ENCODE assay signal across 8 cellular contexts in genomic region chr6:10838794-10839333, GRCh38. TPM values are rescaled to one million over a fixed set of nuclear protein-coding genes. Genes with fewer than 3 reads are reported as not detected.
A peak's percentile ranks its signal among the peaks of the same experiment; 100 is the strongest.
DNase-seq lines count a peak whose midpoint lies in the region; ATAC-seq and TF ChIP-seq lines count a peak whose summit lies in the region.

No MANE protein-coding gene starts in this region.

- no peak overlapping the region for H3K27ac ChIP-seq in stomach smooth muscle (ENCODE audit: low read length)

- peaks cover 2% of the 10 kb centered on the region for H3K36me3 Mint-ChIP-seq in activated T-helper 2 cell treated with anti-CD3 and anti-CD28 coated beads, Interferon-gamma antibody, Interleukin-2, Interleukin-4, amounts not matched to agents 10 μg/mL and 5 μg/mL and 100 μg/mL, durations not matched to agents 14 hours and 24 hours and 36 hours (ENCODE audit: low read depth)

- H3K9ac ChIP-seq in stomach smooth muscle (ENCODE audit: low read length in 2 of 2) = no peak overlapping the region

- H3K4me1 ChIP-seq in stomach smooth muscle (ENCODE audit: control insufficient read depth, insufficient read depth, low read length) = peaks cover 9% of the 10 kb centered on the region

- peak overlapping the region; percentile 98 for H3K27ac Mint-ChIP-seq in activated T-helper 2 cell treated with anti-CD3 and anti-CD28 coated beads, Interferon-gamma antibody, Interleukin-2, Interleukin-4, amounts not matched to agents 10 μg/mL and 5 μg/mL and 100 μg/mL, durations not matched to agents 14 hours and 24 hours and 36 hours

- DNase-seq in GM10266 (ENCODE audit: extremely low spot score) (peak; percentile 70), kidney epithelial cell (ENCODE audit: low read depth) (no peak), activated gamma-delta T cell (lab: John Stamatoyannopoulos, UW) (no peak), NCI-H2227 (lab: John Stamatoyannopoulos, UW; ENCODE audit: unreplicated experiment) (no peak)
- DNase-seq in activated T-helper 2 cell treated with anti-CD3 and anti-CD28 coated beads, Interferon-gamma antibody, Interleukin-2, Interleukin-4, amounts not matched to agents 10 μg/mL and 5 μg/mL and 100 μg/mL, durations not matched to agents 14 hours and 24 hours and 36 hours (ENCODE audit: low spot score) = no peak

- H3K9me3 ChIP-seq in stomach smooth muscle (ENCODE audit: control insufficient read depth in 2 of 2, low read length in 2 of 2) = no peaks in the 10 kb centered on the region

- H3K27me3 ChIP-seq in kidney epithelial cell (ENCODE audit: control insufficient read depth, insufficient read depth, low read length) (no peaks in the 10 kb centered on the region), stomach smooth muscle (ENCODE audit: control insufficient read depth in 1 of 2, insufficient read depth in 2 of 2, low read length in 2 of 2) (peaks cover 18 to 29% of the 10 kb centered on the region in 2 donors)

- no peaks in the 10 kb centered on the region for H3K36me3 ChIP-seq in kidney epithelial cell (ENCODE audit: control insufficient read depth, insufficient read depth, low read length)
- no peaks in the 10 kb centered on the region for H3K36me3 ChIP-seq in stomach smooth muscle (ENCODE audit: control insufficient read depth in 2 of 2, insufficient read depth in 2 of 2, low read length in 2 of 2)

- no peak for TF ChIP-seq CTCF in GM10266 (IDR thresholded peaks at IDR 0.05; ENCODE audit: control insufficient read depth, insufficient read depth, low read depth, missing control alignments)
- TF ChIP-seq CTCF in kidney epithelial cell (IDR thresholded peaks at IDR 0.05; ENCODE audit: insufficient read depth, low read length, poor library complexity, severe bottlenecking) = no peak

- H3K4me3 ChIP-seq in kidney epithelial cell (ENCODE audit: low read depth, low read length) = peak overlapping the region; percentile 83
- H3K4me3 ChIP-seq in stomach smooth muscle (ENCODE audit: low read length in 2 of 2) = peak overlapping the region; percentile 51 to 75

- intact Hi-C loops in activated T-helper 2 cell treated with anti-CD3 and anti-CD28 coated beads, Interferon-gamma antibody, Interleukin-2, Interleukin-4, amounts not matched to agents 10 μg/mL and 5 μg/mL and 100 μg/mL, durations not matched to agents 14 hours and 24 hours and 36 hours (cut with micrococcal nuclease) = loop anchor here (1.0 to 5.0 kb wide), 6 partner anchors 92 to 434 kb away; partner anchors contain the start of genes C6orf52, PAK1IP1, SMIM13 and TMEM14B

- peak; percentile 67 for ATAC-seq in GM21381 (IDR thresholded peaks at IDR 0.05; ENCODE audit: unreplicated experiment)
- peak; percentile 80 for ATAC-seq in HG03571 (IDR thresholded peaks at IDR 0.05; ENCODE audit: unreplicated experiment)

- H3K27me3 Mint-ChIP-seq in activated T-helper 2 cell treated with anti-CD3 and anti-CD28 coated beads, Interferon-gamma antibody, Interleukin-2, Interleukin-4, amounts not matched to agents 10 μg/mL and 5 μg/mL and 100 μg/mL, durations not matched to agents 14 hours and 24 hours and 36 hours (ENCODE audit: low read depth) = peaks cover 25% of the 10 kb centered on the region

- H3K4me3 Mint-ChIP-seq in activated T-helper 2 cell treated with anti-CD3 and anti-CD28 coated beads, Interferon-gamma antibody, Interleukin-2, Interleukin-4, amounts not matched to agents 10 μg/mL and 5 μg/mL and 100 μg/mL, durations not matched to agents 14 hours and 24 hours and 36 hours (ENCODE audit: low read depth) = peak overlapping the region; percentile 77

- peaks cover 5% of the 10 kb centered on the region for H3K9me3 Mint-ChIP-seq in activated T-helper 2 cell treated with anti-CD3 and anti-CD28 coated beads, Interferon-gamma antibody, Interleukin-2, Interleukin-4, amounts not matched to agents 10 μg/mL and 5 μg/mL and 100 μg/mL, durations not matched to agents 14 hours and 24 hours and 36 hours

- peaks cover 21% of the 10 kb centered on the region for H3K4me1 Mint-ChIP-seq in activated T-helper 2 cell treated with anti-CD3 and anti-CD28 coated beads, Interferon-gamma antibody, Interleukin-2, Interleukin-4, amounts not matched to agents 10 μg/mL and 5 μg/mL and 100 μg/mL, durations not matched to agents 14 hours and 24 hours and 36 hours (ENCODE audit: low read depth)

RNA-seq across cellular contexts. Expression of gene MAK, which starts 0.5 kb away (rescaled TPM):
- 0.41 and 0.71 TPM in 2 replicates for total RNA-seq in activated T-helper 2 cell treated with anti-CD3 and anti-CD28 coated beads, Interferon-gamma antibody, Interleukin-2, Interleukin-4, amounts not matched to agents 10 μg/mL and 5 μg/mL and 100 μg/mL, durations not matched to agents 14 hours and 24 hours and 36 hours
- 0.14 and 0.17 TPM in 2 replicates for total RNA-seq in kidney epithelial cell

RNA-seq across cellular contexts. Expression of gene GCM2, which starts 43.0 kb away (rescaled TPM):
- total RNA-seq in activated T-helper 2 cell treated with anti-CD3 and anti-CD28 coated beads, Interferon-gamma antibody, Interleukin-2, Interleukin-4, amounts not matched to agents 10 μg/mL and 5 μg/mL and 100 μg/mL, durations not matched to agents 14 hours and 24 hours and 36 hours = not detected in 2 replicates
- not detected in 2 replicates for total RNA-seq in kidney epithelial cell

RNA-seq across cellular contexts. Expression of gene SYCP2L, which starts 48.0 kb away (rescaled TPM):
- 0.11 and 0.23 TPM in 2 replicates for total RNA-seq in activated T-helper 2 cell treated with anti-CD3 and anti-CD28 coated beads, Interferon-gamma antibody, Interleukin-2, Interleukin-4, amounts not matched to agents 10 μg/mL and 5 μg/mL and 100 μg/mL, durations not matched to agents 14 hours and 24 hours and 36 hours
- 0.71 and 2.5 TPM in 2 replicates for total RNA-seq in kidney epithelial cell
